ENCODE assay signal across 9 cellular contexts in genomic region chr1:196912283-196912682, GRCh38. TPM values are rescaled to one million over a fixed set of nuclear protein-coding genes. Genes with fewer than 3 reads are reported as not detected.
"Had no signal": no experiment of that assay in that cellular context is flagged by ENCODE, and none has a peak within 500 bp of the region (broad histone marks: within the 10 kb centered on the region; RNA-seq: fewer than 3 reads in every experiment).

No MANE protein-coding gene starts in this region.

RNA-seq across cellular contexts. Expression of gene CFHR4, which starts 24.4 kb away (rescaled TPM):
- total RNA-seq: LHCN-M2, MCF 10A, NCI-H460, OCI-LY7, PC-9, Right ventricle myocardium inferior, RPMI7951, SJCRH30 had no signal

RNA-seq across cellular contexts. Expression of gene CFHR2, which starts 31.3 kb away (rescaled TPM):
- total RNA-seq: LHCN-M2, MCF 10A, NCI-H460, OCI-LY7, PC-9, Right ventricle myocardium inferior, RPMI7951, SJCRH30, SK-MEL-5 had no signal
